Comparison of ENCODE assay signal across 17 cellular contexts in the genomic region with DNA sequence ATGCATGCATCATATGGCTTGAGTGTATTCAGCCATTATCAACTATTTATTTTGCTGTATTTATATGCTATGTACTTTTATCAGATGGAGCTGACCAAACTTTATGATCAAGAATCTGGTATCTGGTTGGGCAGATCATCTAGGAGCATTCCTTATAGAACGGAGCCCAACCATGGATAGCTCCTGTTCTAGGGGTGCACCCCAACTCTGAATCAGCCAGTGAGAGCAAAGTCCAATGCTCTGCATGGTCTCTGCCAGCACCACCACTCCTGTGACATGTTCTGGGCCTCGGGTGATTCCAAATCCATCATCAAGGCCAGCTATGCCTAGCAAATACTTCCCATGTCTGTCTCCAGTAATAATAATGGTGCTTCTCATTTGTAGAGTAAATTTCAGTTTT.
DNase-seq lines count a peak whose midpoint lies in the region; ATAC-seq and TF ChIP-seq lines count a peak whose summit lies in the region.
"Had no signal": no experiment of that assay in that cellular context is flagged by ENCODE, and none has a peak within 500 bp of the region (broad histone marks: within the 10 kb centered on the region; RNA-seq: fewer than 3 reads in every experiment).

No MANE protein-coding gene starts in this region.

- POLR2A ChIA-PET in RWPE1 (lab: Yijun Ruan, JAX; ENCODE audit: low non-redundant PET), result interaction anchor here (0.6 kb wide), 1 partner anchor 123 kb away, joined by 3 read pairs; no protein-coding TSS in a partner anchor
- POLR2A ChIA-PET in CD8-positive, alpha-beta T cell (lab: Charles Lee), result no interaction called here

- TF ChIP-seq POLR2A in esophagus muscularis mucosa (IDR thresholded peaks at IDR 0.05; ENCODE audit: low read depth), result no peak

- no peak for TF ChIP-seq EP300 in esophagus muscularis mucosa (IDR thresholded peaks at IDR 0.05)

- H3K27me3 ChIP-seq in GM23248 (replicated peaks; ENCODE audit: insufficient read depth), result peaks cover 17% of the 10 kb centered on the region; the same call in 1 of the 2 replicates
- no peaks in the 10 kb centered on the region for H3K27me3 ChIP-seq in esophagus muscularis mucosa
- peaks cover 3% of the 10 kb centered on the region for H3K27me3 ChIP-seq in skeletal muscle satellite cell (ENCODE audit: control insufficient read depth, insufficient read depth, low read length)
- H3K27me3 ChIP-seq in CD8-positive, alpha-beta T cell (ENCODE audit: insufficient read depth, low read length), result no peaks in the 10 kb centered on the region
- H3K27me3 ChIP-seq: BLaER1 treated with 17β-estradiol and CSF1 and Interleukin-3, amounts not matched to agents 10 nM and 100 nM had no signal

- H3K9me3 ChIP-seq in GM23248 (ENCODE audit: low read depth) (no peaks in the 10 kb centered on the region), esophagus muscularis mucosa (no peaks in the 10 kb centered on the region), skeletal muscle satellite cell (replicated peaks; ENCODE audit: low read length) (no peaks in the 10 kb centered on the region)
- H3K9me3 ChIP-seq in CD8-positive, alpha-beta T cell (ENCODE audit: low read length), result no peaks in the 10 kb centered on the region
- H3K9me3 ChIP-seq: A549; BLaER1 treated with 17β-estradiol and CSF1 and Interleukin-3, amounts not matched to agents 10 nM and 100 nM had no signal

- H3K4me2 ChIP-seq in GM23248 (ENCODE audit: unreplicated experiment) (peak overlapping the region; percentile 66), skeletal muscle satellite cell (ENCODE audit: low read length) (peak overlapping the region; percentile 27)
- H3K4me2 ChIP-seq: A549; BLaER1 treated with 17β-estradiol and CSF1 and Interleukin-3, amounts not matched to agents 10 nM and 100 nM had no signal

- H3K27ac ChIP-seq in GM23248 (peak overlapping the region; percentile 49), RWPE1 (peak overlapping the region; percentile 91), esophagus muscularis mucosa (replicated peaks in 1 of 4) (no peak overlapping the region)
- H3K27ac ChIP-seq in CD8-positive, alpha-beta T cell (ENCODE audit: low read depth, low read length), result no peak overlapping the region
- H3K27ac ChIP-seq: A549; BLaER1 treated with 17β-estradiol and CSF1 and Interleukin-3, amounts not matched to agents 10 nM and 100 nM had no signal

- H4K20me1 ChIP-seq in GM23248 (ENCODE audit: insufficient read depth), result no peaks in the 10 kb centered on the region
- H4K20me1 ChIP-seq: BLaER1 treated with 17β-estradiol and CSF1 and Interleukin-3, amounts not matched to agents 10 nM and 100 nM had no signal

- H3K79me2 ChIP-seq in GM23248 (ENCODE audit: insufficient read depth), result no peaks in the 10 kb centered on the region

- CTCF ChIA-PET in RWPE1 (lab: Yijun Ruan, JAX), result interaction anchor here (0.6 to 0.7 kb wide), 2 partner anchors 34 to 396 kb away, joined by 3 to 4 read pairs; no protein-coding TSS in a partner anchor
- CTCF ChIA-PET in CD8-positive, alpha-beta T cell (lab: Charles Lee), result no interaction called here

- peaks cover 27% of the 10 kb centered on the region for H3K4me1 ChIP-seq in GM23248 (ENCODE audit: insufficient read depth)
- H3K4me1 ChIP-seq in esophagus muscularis mucosa, result no peaks in the 10 kb centered on the region
- peaks cover 44% of the 10 kb centered on the region for H3K4me1 ChIP-seq in skeletal muscle satellite cell (ENCODE audit: control insufficient read depth, insufficient read depth, low read length)
- no peaks in the 10 kb centered on the region for H3K4me1 ChIP-seq in CD8-positive, alpha-beta T cell (ENCODE audit: insufficient read depth, low read length)
- H3K4me1 ChIP-seq: A549 had no signal

- no peaks in the 10 kb centered on the region for H3K4me1 Mint-ChIP-seq in CD8-positive, alpha-beta T cell (ENCODE audit: low read depth)
- H3K4me1 Mint-ChIP-seq: CD8-positive, alpha-beta memory T cell had no signal

- 95% methylated on average over 2 of the region's 2 CpGs for WGBS in GM23248 (ENCODE audit: low coverage in 1 of 2, low lambda C conversion rate in 2 of 2, missing lambda C conversion rate in 2 of 2), 2 experiments
- WGBS in esophagus muscularis mucosa, result 71% methylated on average over 2 of the region's 2 CpGs

- no peaks in the 10 kb centered on the region for H3K9me2 ChIP-seq in GM23248 (ENCODE audit: insufficient read depth)

- peak; percentile 28 for DNase-seq in GM23248
- DNase-seq in RWPE1 (ENCODE audit: low spot score), result no peak
- DNase-seq in esophagus muscularis mucosa (ENCODE audit: extremely low spot score), result peak; percentile 60
- DNase-seq in CD8-positive, alpha-beta T cell, result no peak
- no peak for DNase-seq in posterior cingulate gyrus
- no peak for DNase-seq in SK-N-DZ (ENCODE audit: low spot score)
- DNase-seq in NCI-H2171 treated with DMSO at 0.1 percent for 48 hours (lab: John Stamatoyannopoulos, UW), result no peak
- DNase-seq: CD8-positive, alpha-beta memory T cell; DMS79; NCI-H187; NCI-H2107; NCI-H524 treated with DMSO at 0.1 percent for 48 hours; SIG-M5 had no signal

- H3K27ac Mint-ChIP-seq in CD8-positive, alpha-beta T cell, result no peak overlapping the region
- H3K27ac Mint-ChIP-seq: CD8-positive, alpha-beta memory T cell had no signal

- H3K9me3 Mint-ChIP-seq in CD8-positive, alpha-beta T cell, result no peaks in the 10 kb centered on the region

- H3K9ac ChIP-seq in GM23248, result no peak overlapping the region
- H3K9ac ChIP-seq in skeletal muscle satellite cell (ENCODE audit: low read depth, low read length), result no peak overlapping the region
- H3K9ac ChIP-seq: BLaER1 treated with 17β-estradiol and CSF1 and Interleukin-3, amounts not matched to agents 10 nM and 100 nM had no signal

- H3K4me3 Mint-ChIP-seq in CD8-positive, alpha-beta T cell, result no peak overlapping the region
- H3K4me3 Mint-ChIP-seq: CD8-positive, alpha-beta memory T cell had no signal

- H3K27me3 Mint-ChIP-seq in CD8-positive, alpha-beta T cell (ENCODE audit: low read depth), result no peaks in the 10 kb centered on the region
- H3K27me3 Mint-ChIP-seq: CD8-positive, alpha-beta memory T cell had no signal

- no peak for TF ChIP-seq CTCF in RWPE1 (conservative IDR thresholded peaks at IDR 0.05; ENCODE audit: low read depth)
- no peak for TF ChIP-seq CTCF in esophagus muscularis mucosa (IDR thresholded peaks at IDR 0.05)
- TF ChIP-seq CTCF in CD8-positive, alpha-beta T cell (IDR thresholded peaks at IDR 0.05), result no peak

- intact Hi-C loops in esophagus muscularis mucosa (cut with DNase I) (no loop called here), posterior cingulate gyrus (cut with DNase I) (no loop called here)
- intact Hi-C loops in CD8-positive, alpha-beta T cell (cut with DNase I, micrococcal nuclease), result no loop called here

- H3K4me3 ChIP-seq in GM23248, result no peak overlapping the region
- H3K4me3 ChIP-seq in esophagus muscularis mucosa, result no peak overlapping the region
- H3K4me3 ChIP-seq in skeletal muscle satellite cell (ENCODE audit: low read length), result no peak overlapping the region
- no peak overlapping the region for H3K4me3 ChIP-seq in CD8-positive, alpha-beta T cell (ENCODE audit: low read depth, low read length)
- H3K4me3 ChIP-seq: A549; BLaER1 treated with 17β-estradiol and CSF1 and Interleukin-3, amounts not matched to agents 10 nM and 100 nM; K562 had no signal

- H3F3A ChIP-seq in GM23248 (ENCODE audit: insufficient read depth), result peaks cover 26% of the 10 kb centered on the region

- in situ Hi-C loops in GM23248 (cut with MboI), result no loop called here

- no peak for ATAC-seq in CD8-positive, alpha-beta T cell
- ATAC-seq: A549, K562 had no signal

- no peaks in the 10 kb centered on the region for H3K36me3 Mint-ChIP-seq in CD8-positive, alpha-beta T cell
- H3K36me3 Mint-ChIP-seq: CD8-positive, alpha-beta memory T cell had no signal

- no peak overlapping the region for H2AFZ ChIP-seq in GM23248

- H3K36me3 ChIP-seq in GM23248 (ENCODE audit: low read depth), result no peaks in the 10 kb centered on the region
- H3K36me3 ChIP-seq in esophagus muscularis mucosa, result no peaks in the 10 kb centered on the region
- H3K36me3 ChIP-seq in skeletal muscle satellite cell (ENCODE audit: insufficient read depth, low read length), result no peaks in the 10 kb centered on the region
- H3K36me3 ChIP-seq in CD8-positive, alpha-beta T cell (ENCODE audit: insufficient read depth, low read length), result no peaks in the 10 kb centered on the region
- H3K36me3 ChIP-seq: BLaER1 treated with 17β-estradiol and CSF1 and Interleukin-3, amounts not matched to agents 10 nM and 100 nM had no signal

Comparison
In these comparisons a context has a peak if more than half of its experiments do, and no peak if none do; other contexts are left out.
1. DNase-seq: peak in GM23248 (single experiment) and esophagus muscularis mucosa (single experiment); none in RWPE1 (single experiment), CD8-positive, alpha-beta T cell (0 of 7), posterior cingulate gyrus (0 of 10), SK-N-DZ (single experiment) and NCI-H2171 treated with DMSO at 0.1 percent for 48 hours (single experiment).
2. H3K27ac ChIP-seq: peak in GM23248 (single experiment) and RWPE1 (single experiment); none in esophagus muscularis mucosa (0 of 4) and CD8-positive, alpha-beta T cell (single experiment).